Comparison of ENCODE assay signal across 8 cellular contexts in the genomic region with DNA sequence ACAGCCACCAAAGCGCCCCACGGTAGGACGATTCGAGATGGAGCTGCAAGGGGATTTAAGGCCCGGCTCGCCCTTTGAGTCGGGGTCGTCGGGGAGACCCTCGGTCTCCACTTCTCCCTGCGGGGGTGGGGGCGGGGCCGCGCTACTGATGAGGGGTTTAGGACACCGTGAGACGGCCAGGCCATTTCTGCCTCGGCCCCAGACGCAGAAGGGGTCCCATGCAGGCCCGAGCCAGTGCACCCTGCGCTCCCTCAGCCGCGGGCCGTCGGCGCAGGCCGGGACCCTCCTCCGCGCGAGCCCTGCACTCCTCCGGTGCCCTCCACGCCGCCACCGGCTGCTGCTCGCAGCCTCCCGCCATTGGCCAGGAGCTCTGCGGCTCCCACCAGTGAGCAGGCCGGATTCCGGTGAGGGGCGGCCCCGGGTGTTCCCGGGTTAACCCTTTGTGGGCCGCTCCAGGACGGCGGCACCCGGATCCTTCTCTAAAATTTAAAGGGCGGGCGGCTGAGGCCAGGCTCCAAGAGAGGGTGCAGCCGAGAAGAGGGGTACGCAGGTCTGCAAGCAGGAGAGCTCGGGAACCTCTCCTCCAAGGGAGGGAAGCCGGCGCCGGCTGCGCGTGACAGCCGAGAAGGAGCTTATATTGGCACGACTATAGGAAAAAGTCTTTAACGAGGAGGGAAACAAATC. TPM values are rescaled to one million over a fixed set of nuclear protein-coding genes. Genes with fewer than 3 reads are reported as not detected.
DNase-seq lines count a peak whose midpoint lies in the region; ATAC-seq, FAIRE-seq and TF ChIP-seq lines count a peak whose summit lies in the region.

No MANE protein-coding gene starts in this region.

- no peak for FAIRE-seq in RCC 7860 (lab: Jason Lieb, UNC)

- peak overlapping the region; percentile 85 for H3K4me3 Mint-ChIP-seq in neural progenitor cell
- H3K4me3 Mint-ChIP-seq in stimulated activated naive CD8-positive, alpha-beta T cell treated with anti-CD3 and anti-CD28 coated beads, Interleukin-15, amount 100 ng/mL, for 72 hours = peak overlapping the region; percentile 89 to 91

- H4K20me1 ChIP-seq in neural progenitor cell (ENCODE audit: low read depth) = no peaks in the 10 kb centered on the region

- H3K4me1 Mint-ChIP-seq in neural progenitor cell = peaks cover 46% of the 10 kb centered on the region
- H3K4me1 Mint-ChIP-seq in stimulated activated naive CD8-positive, alpha-beta T cell treated with anti-CD3 and anti-CD28 coated beads, Interleukin-15, amount 100 ng/mL, for 72 hours = peaks cover 15% of the 10 kb centered on the region

- H3F3A ChIP-seq in neural progenitor cell (ENCODE audit: low read depth) = peaks cover 37% of the 10 kb centered on the region

- H3K4me2 ChIP-seq in neural progenitor cell = peak overlapping the region; percentile 82

- no peaks in the 10 kb centered on the region for H3K9me3 Mint-ChIP-seq in neural progenitor cell
- H3K9me3 Mint-ChIP-seq in stimulated activated naive CD8-positive, alpha-beta T cell treated with anti-CD3 and anti-CD28 coated beads, Interleukin-15, amount 100 ng/mL, for 72 hours = no peaks in the 10 kb centered on the region

- H3K9ac ChIP-seq in neural progenitor cell = no peak overlapping the region

- TF ChIP-seq CTCF in GM12875 (IDR thresholded peaks at IDR 0.05; ENCODE audit: borderline replicate concordance, insufficient read depth, low read depth, low read length) (no peak), foreskin keratinocyte (conservative IDR thresholded peaks at IDR 0.05) (no peak), neural progenitor cell (IDR thresholded peaks at IDR 0.05) (no peak)

- no peaks in the 10 kb centered on the region for H3K36me3 Mint-ChIP-seq in neural progenitor cell

- H3K4me3 ChIP-seq in GM12875 (ENCODE audit: low read depth, low read length) = peak overlapping the region; percentile 38
- peak overlapping the region; percentile 48 for H3K4me3 ChIP-seq in neural progenitor cell

- no peaks in the 10 kb centered on the region for H3K9me3 ChIP-seq in neural progenitor cell (ENCODE audit: low read depth)

- ATAC-seq in HG03159 (IDR thresholded peaks at IDR 0.05; ENCODE audit: unreplicated experiment) (peak; percentile 79), foreskin keratinocyte (peak; percentile 81), HG02884 (IDR thresholded peaks at IDR 0.05; ENCODE audit: unreplicated experiment) (no peak)
- ATAC-seq in stimulated activated naive CD8-positive, alpha-beta T cell treated with anti-CD3 and anti-CD28 coated beads, Interleukin-15, amount 100 ng/mL, for 72 hours = peak; percentile 95

- no peaks in the 10 kb centered on the region for H3K79me2 ChIP-seq in neural progenitor cell (ENCODE audit: low read depth)

- peak; percentile 64 for DNase-seq in RCC 7860 (ENCODE audit: low spot score)
- DNase-seq in activated effector memory CD4-positive, alpha-beta T cell treated with anti-CD3 and anti-CD28 coated beads, Interleukin-2, amount 50 U/mL, for 16 hours = peak; percentile 90
- peak in 1 of 2 donors; percentile 49 for DNase-seq in foreskin keratinocyte
- peak; percentile 95 for DNase-seq in neural progenitor cell (ENCODE audit: low spot score)
- peak; percentile 76 for DNase-seq in stimulated activated naive CD8-positive, alpha-beta T cell treated with anti-CD3 and anti-CD28 coated beads, Interleukin-15, amount 100 ng/mL, for 72 hours

- H3K36me3 ChIP-seq in neural progenitor cell = no peaks in the 10 kb centered on the region

- H3K27me3 Mint-ChIP-seq in neural progenitor cell (ENCODE audit: insufficient read depth, low read depth) = peaks cover 12% of the 10 kb centered on the region
- H3K27me3 Mint-ChIP-seq in stimulated activated naive CD8-positive, alpha-beta T cell treated with anti-CD3 and anti-CD28 coated beads, Interleukin-15, amount 100 ng/mL, for 72 hours = peaks cover 39% of the 10 kb centered on the region

- no peaks in the 10 kb centered on the region for H3K27me3 ChIP-seq in foreskin keratinocyte
- H3K27me3 ChIP-seq in neural progenitor cell = peaks cover 7% of the 10 kb centered on the region

- no peak overlapping the region for H3K27ac ChIP-seq in foreskin keratinocyte
- H3K27ac ChIP-seq in neural progenitor cell = peak overlapping the region; percentile 15

- H2AFZ ChIP-seq in neural progenitor cell (replicated peaks) = peak overlapping the region; percentile 69

- H3K4me1 ChIP-seq in foreskin keratinocyte (peaks cover 7% of the 10 kb centered on the region), neural progenitor cell (peaks cover 44% of the 10 kb centered on the region)

- H3K27ac Mint-ChIP-seq in neural progenitor cell = no peak overlapping the region
- peak overlapping the region in 1 of 2 donors; percentile 68 for H3K27ac Mint-ChIP-seq in stimulated activated naive CD8-positive, alpha-beta T cell treated with anti-CD3 and anti-CD28 coated beads, Interleukin-15, amount 100 ng/mL, for 72 hours

RNA-seq across cellular contexts. Expression of gene CREB3L1, which starts 18.0 kb away (rescaled TPM):
- total RNA-seq in foreskin keratinocyte (0.35 and 0.88 TPM in 2 replicates), neural progenitor cell (ENCODE audit: low replicate concordance) (0.43 and 1.7 TPM in 2 replicates)
- polyA plus RNA-seq in foreskin keratinocyte = 0.61 and 1.1 TPM in 2 replicates

RNA-seq across cellular contexts. Expression of gene DGKZ, which starts 51.8 kb away (rescaled TPM):
- 70.1 and 71.6 TPM in 2 replicates for total RNA-seq in foreskin keratinocyte
- 57.9 and 59.1 TPM in 2 replicates for polyA plus RNA-seq in foreskin keratinocyte
- 12.5 and 55.5 TPM in 2 replicates for total RNA-seq in neural progenitor cell (ENCODE audit: low replicate concordance)
